ENCODE assay signal across 8 cellular contexts in the genomic region with DNA sequence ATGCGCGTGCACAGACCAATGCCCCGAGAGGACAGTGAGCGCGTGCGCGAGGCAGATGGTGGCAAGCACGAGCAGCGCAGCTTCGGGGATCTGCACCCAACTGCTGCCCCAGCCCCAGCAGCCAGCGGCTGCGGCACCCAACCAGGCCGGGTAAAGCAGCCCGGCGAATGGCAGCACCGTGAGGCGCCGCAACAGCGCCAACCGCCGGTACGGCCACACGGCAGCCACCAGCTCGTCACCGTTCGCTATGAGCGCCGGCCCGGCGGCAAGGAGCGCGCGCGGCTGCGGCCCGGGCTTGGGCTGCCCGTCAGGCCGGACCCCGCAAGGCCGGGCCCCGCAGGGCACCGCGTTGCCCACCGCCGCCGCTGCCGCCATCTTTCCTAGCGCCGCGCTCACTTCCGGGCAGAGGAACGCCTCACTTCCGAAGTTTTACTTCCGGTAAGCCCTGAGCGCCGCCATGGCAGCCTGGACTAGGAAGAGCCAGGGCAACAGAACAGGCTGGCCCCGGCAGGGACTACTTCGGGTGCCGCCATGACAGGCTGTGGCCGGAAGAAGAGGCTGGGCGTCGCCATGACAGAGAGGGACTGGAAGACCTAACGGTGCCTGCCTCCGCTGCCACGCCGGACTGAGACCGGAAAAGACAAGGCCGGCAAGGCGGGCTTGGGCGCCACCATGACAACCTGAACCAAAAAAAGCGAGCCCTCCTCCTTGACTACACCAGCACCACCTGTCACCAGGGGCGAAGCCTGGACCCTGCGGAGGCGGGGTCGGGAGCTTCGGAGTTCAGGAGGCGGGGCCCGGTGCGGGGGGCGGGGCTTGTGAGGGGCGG. TPM values are rescaled to one million over a fixed set of nuclear protein-coding genes. Genes with fewer than 3 reads are reported as not detected.
DNase-seq lines count a peak whose midpoint lies in the region; ATAC-seq and TF ChIP-seq lines count a peak whose summit lies in the region.

A gene (minus strand): TSS at position 385 of the 829 bp plus-strand sequence. CDS start 10 bp downstream, at position 375.

- H3K36me3 Mint-ChIP-seq in CD4-positive, alpha-beta memory T cell, result peaks cover 8 to 39% of the 10 kb centered on the region in 2 donors

- H3K4me1 ChIP-seq in CD4-positive, alpha-beta memory T cell (ENCODE audit: insufficient read depth, low read length), result peaks cover 58% of the 10 kb centered on the region
- peaks cover 0 to 10% (median 0%) of the 10 kb centered on the region in 4 donors for H3K4me1 ChIP-seq in right lobe of liver

- ATAC-seq in GM19438 (IDR thresholded peaks at IDR 0.05; ENCODE audit: low read depth, unreplicated experiment) (peak; percentile 52), HG03575 (IDR thresholded peaks at IDR 0.05; ENCODE audit: extremely low read depth, insufficient number of reproducible peaks, low FRiP score, unreplicated experiment) (peak; percentile 38), right lobe of liver (peak; percentile 92 to 97 (median 92))

- peak within 1 kb of the TSS; percentile 95 to 99 (median 98) for H3K27ac Mint-ChIP-seq in CD4-positive, alpha-beta memory T cell

- CTCF ChIA-PET in CD4-positive, alpha-beta memory T cell (lab: Charles Lee; ENCODE audit: partially characterized antibody), result interaction anchor here (1.4 to 4.2 kb wide), 3 partner anchors 20 to 131 kb away, joined by 5 to 12 read pairs (median 9); a partner anchor contains a TSS

- H3K36me3 ChIP-seq in CD4-positive, alpha-beta memory T cell (ENCODE audit: insufficient read depth, low read length), result peaks cover 18% of the 10 kb centered on the region
- peaks cover 0 to 11% (median 6%) of the 10 kb centered on the region in 4 donors for H3K36me3 ChIP-seq in right lobe of liver

- no peaks in the 10 kb centered on the region for H3K27me3 ChIP-seq in CD4-positive, alpha-beta memory T cell (ENCODE audit: insufficient read depth, low read length)
- H3K27me3 ChIP-seq in dorsolateral prefrontal cortex (no peaks in the 10 kb centered on the region), right lobe of liver (no peaks in the 10 kb centered on the region)

- no peaks in the 10 kb centered on the region for H3K27me3 Mint-ChIP-seq in CD4-positive, alpha-beta memory T cell

- intact Hi-C loops in CD4-positive, alpha-beta memory T cell (cut with micrococcal nuclease), result loop anchor here (1.0 to 10.0 kb wide), 9 partner anchors 21 to 471 kb away; a partner anchor contains a TSS
- intact Hi-C loops in dorsolateral prefrontal cortex (cut with DNase I), result loop anchor here (5.0 to 10.0 kb wide), 3 partner anchors 71 to 159 kb away; a partner anchor contains a TSS
- intact Hi-C loops in right lobe of liver (cut with DNase I), result no loop called here

- peaks cover 0 to 9% (median 2%) of the 10 kb centered on the region in 8 donors for H3K9me3 Mint-ChIP-seq in CD4-positive, alpha-beta memory T cell

- TF ChIP-seq CTCF in dorsolateral prefrontal cortex (IDR thresholded peaks at IDR 0.05 in 54 of 56, conservative IDR thresholded peaks at IDR 0.05 in 2 of 56; ENCODE audit: low read depth in 1 of 56, partially characterized antibody in 56 of 56) (peak in 38 of 56 donors; percentile 3 to 61 (median 32)), right lobe of liver (IDR thresholded peaks at IDR 0.05) (peak in 2 of 4 donors; percentile 5 to 27)

- peak within 1 kb of the TSS; percentile 89 for H3K27ac ChIP-seq in CD4-positive, alpha-beta memory T cell (ENCODE audit: low read depth, low read length)
- peak within 1 kb of the TSS; percentile 81 to 100 (median 97) for H3K27ac ChIP-seq in dorsolateral prefrontal cortex
- H3K27ac ChIP-seq in right lobe of liver, result peak within 1 kb of the TSS; percentile 90 to 96 (median 95)

- no peaks in the 10 kb centered on the region for H3K9me3 ChIP-seq in CD4-positive, alpha-beta memory T cell (ENCODE audit: control insufficient read depth in 1 of 2, low read length in 2 of 2)
- no peaks in the 10 kb centered on the region for H3K9me3 ChIP-seq in right lobe of liver

- peak within 1 kb of the TSS; percentile 92 to 96 (median 93) for H3K4me3 Mint-ChIP-seq in CD4-positive, alpha-beta memory T cell

- peak within 1 kb of the TSS; percentile 78 to 89 for H3K4me3 ChIP-seq in CD4-positive, alpha-beta memory T cell (ENCODE audit: low read length in 2 of 2)
- H3K4me3 ChIP-seq in dorsolateral prefrontal cortex, result peak within 1 kb of the TSS; percentile 76 to 100 (median 97)
- peak within 1 kb of the TSS; percentile 91 to 96 (median 91) for H3K4me3 ChIP-seq in right lobe of liver

- WGBS in right lobe of liver (ENCODE audit: insufficient coverage, low coverage, low lambda C conversion rate, missing lambda C conversion rate), result 0% methylated on average over 14 of the region's 81 CpGs

- DNase-seq in CD4-positive, alpha-beta memory T cell, result peak; percentile 95 to 98 (median 96)
- DNase-seq in NCI-H82 (lab: John Stamatoyannopoulos, UW), result peak; percentile 100
- peak; percentile 91 to 92 for DNase-seq in activated CD4-positive, alpha-beta T cell treated with anti-CD3 and anti-CD28 coated beads, Interleukin-2, amount 50 U/mL, for 48 hours
- peak; percentile 93 to 98 (median 97) for DNase-seq in dorsolateral prefrontal cortex
- peak; percentile 97 to 98 (median 98) for DNase-seq in right lobe of liver
- peak; percentile 89 to 96 for DNase-seq in stimulated activated CD4-positive, alpha-beta T cell treated with anti-CD3 and anti-CD28 coated beads, Interleukin-4, amount 100 ng/mL, for 4 hours

- POLR2A ChIA-PET in CD4-positive, alpha-beta memory T cell (lab: Charles Lee; ENCODE audit: partially characterized antibody), result interaction anchor here (0.6 to 8.2 kb wide), 34 partner anchors 8 to 389 kb away, joined by 3 to 135 read pairs (median 4); a partner anchor contains a TSS

- H3K4me1 Mint-ChIP-seq in CD4-positive, alpha-beta memory T cell, result peaks cover 24 to 51% (median 38%) of the 10 kb centered on the region in 4 donors

- peak; percentile 77 for TF ChIP-seq POLR2A in right lobe of liver (IDR thresholded peaks at IDR 0.05)

RNA-seq across cellular contexts. Expression of the gene that starts here (rescaled TPM):
- 100 to 1,000 TPM; 137 to 139 TPM for total RNA-seq in CD4-positive, alpha-beta memory T cell
- 10 to 100 TPM; 21.3 to 54.7 TPM for polyA plus RNA-seq in CD4-positive, alpha-beta memory T cell
- total RNA-seq in dorsolateral prefrontal cortex, result 100 to 1,000 TPM in 2 of 120 experiments, 10 to 100 TPM in 118; 45.7 to 107 (median 68.6) TPM
- total RNA-seq in right lobe of liver, result 100 to 1,000 TPM in 1 of 6 experiments, 10 to 100 TPM in 5; 26.3 to 159 (median 28.0) TPM

Comparison
In these comparisons a context has a peak if more than half of its experiments do, and no peak if none do; other contexts are left out.
1. Peak in every context shown above with its lines: DNase-seq, ATAC-seq, H3K4me3 ChIP-seq and H3K27ac ChIP-seq.
2. ATAC-seq: peak in every context shown above with its lines; median percentile 92 in right lobe of liver; 52 in GM19438; 38 in HG03575.
3. intact Hi-C loops: an anchor here in CD4-positive, alpha-beta memory T cell (1.0 to 10.0 kb wide) and dorsolateral prefrontal cortex (5.0 to 10.0 kb wide); none called in right lobe of liver.